ENCODE assay signal across 19 cellular contexts in the genomic region with DNA sequence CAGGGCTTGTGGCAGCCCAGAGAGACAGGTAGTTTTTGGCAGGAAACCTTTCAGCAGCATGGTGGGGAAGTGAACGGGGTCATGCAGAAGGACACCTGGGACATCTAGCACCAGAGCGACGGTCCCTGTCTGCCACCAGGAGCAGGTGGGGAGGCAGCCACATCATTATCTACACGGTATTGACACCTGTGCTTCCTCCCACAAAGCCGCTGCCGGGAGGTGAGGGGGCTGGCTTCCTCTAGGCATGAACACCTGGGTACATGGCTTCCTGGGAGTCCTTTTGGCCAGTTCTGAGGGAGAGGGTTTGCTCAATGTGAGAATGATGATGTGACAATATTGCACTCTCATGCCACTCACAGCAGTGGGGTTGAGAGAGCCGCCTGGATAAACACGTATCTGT.
"Had no signal": no experiment of that assay in that cellular context is flagged by ENCODE, and none has a peak within 500 bp of the region (broad histone marks: within the 10 kb centered on the region; RNA-seq: fewer than 3 reads in every experiment).

No MANE protein-coding gene starts in this region.

- H3K9me3 ChIP-seq: MG63 had no signal

- DNase-seq: Karpas-422, KG1, MG63, NCI-H1092 treated with DMSO at 0.1 percent for 48 hours, NCI-H1436, NCI-H187, NCI-H2029, NCI-H2081 treated with DMSO at 0.1 percent for 48 hours, NCI-H2171, NCI-H226, NCI-H524, NCI-H526 treated with DMSO at 0.1 percent for 48 hours, NCI-H774, SHP77, SK-N-SH, SW 1271, T-cell had no signal

- H3K4me2 ChIP-seq: SK-N-SH had no signal

- H3K4me3 ChIP-seq: MG63 had no signal

- H3K36me3 ChIP-seq: MG63 had no signal

- FAIRE-seq: RCC 7860 had no signal

- H3K27ac ChIP-seq: RWPE1 had no signal

- H3K27me3 ChIP-seq: MG63 had no signal

- H3K9ac ChIP-seq: SK-N-SH had no signal

- ATAC-seq: T-cell had no signal
